ENCODE assay signal across 22 cellular contexts in genomic region chr10:1422275-1422674, GRCh38.
"Had no signal": no experiment of that assay in that cellular context is flagged by ENCODE, and none has a peak within 500 bp of the region (broad histone marks: within the 10 kb centered on the region; RNA-seq: fewer than 3 reads in every experiment).

No MANE protein-coding gene starts in this region.

- H3K4me3 Mint-ChIP-seq: activated CD4-positive, alpha-beta memory T cell treated with anti-CD3 and anti-CD28 coated beads, Interleukin-2, amount 10 ng/mL, durations not matched to agents 7 days and 5 days; activated CD4-positive, alpha-beta T cell treated with anti-CD3 and anti-CD28 coated beads, Interleukin-2, amount 10 ng/mL, durations not matched to agents 7 days and 5 days; activated naive CD8-positive, alpha-beta T cell; activated T-cell treated with anti-CD3 and anti-CD28 coated beads, Interleukin-2, amount 50 U/mL, for 24 hours; activated T-cell treated with anti-CD3 and anti-CD28 coated beads, Interleukin-2, amount 50 U/mL, for 72 hours; central memory CD8-positive, alpha-beta T cell; endodermal cell; WTC11 had no signal

- H3K36me3 Mint-ChIP-seq: activated naive CD8-positive, alpha-beta T cell; WTC11 had no signal

- H3K27ac ChIP-seq: brain microvascular endothelial cell had no signal

- H3K36me3 ChIP-seq: brain microvascular endothelial cell had no signal

- H3K27ac Mint-ChIP-seq: activated CD4-positive, alpha-beta memory T cell treated with anti-CD3 and anti-CD28 coated beads, Interleukin-2, amount 10 ng/mL, durations not matched to agents 7 days and 5 days; activated CD4-positive, alpha-beta T cell treated with anti-CD3 and anti-CD28 coated beads, Interleukin-2, amount 10 ng/mL, durations not matched to agents 7 days and 5 days; activated naive CD8-positive, alpha-beta T cell; activated T-cell treated with anti-CD3 and anti-CD28 coated beads, Interleukin-2, amount 50 U/mL, for 24 hours; activated T-cell treated with anti-CD3 and anti-CD28 coated beads, Interleukin-2, amount 50 U/mL, for 72 hours; endodermal cell; WTC11 had no signal

- DNase-seq: activated CD4-positive, alpha-beta memory T cell treated with anti-CD3 and anti-CD28 coated beads, Interleukin-2, amount 10 ng/mL, durations not matched to agents 7 days and 5 days; activated CD4-positive, alpha-beta T cell treated with anti-CD3 and anti-CD28 coated beads for 1 hour; activated CD4-positive, alpha-beta T cell treated with anti-CD3 and anti-CD28 coated beads for 4 hours; activated CD4-positive, alpha-beta T cell treated with anti-CD3 and anti-CD28 coated beads, Interleukin-2, amount 10 ng/mL, durations not matched to agents 7 days and 5 days; activated CD4-positive, alpha-beta T cell treated with anti-CD3 and anti-CD28 coated beads, Interleukin-2, amount 50 U/mL, for 4 hours; activated CD8-positive, alpha-beta memory T cell treated with anti-CD3 and anti-CD28 coated beads, Interleukin-2, amount 50 U/mL, for 48 hours; activated gamma-delta T cell; activated naive CD4-positive, alpha-beta T cell; activated naive CD4-positive, alpha-beta T cell treated with anti-CD3 and anti-CD28 coated beads, Interleukin-2, amount 50 U/mL, for 16 hours; activated T-cell treated with anti-CD3 and anti-CD28 coated beads for 4 hours; activated T-cell treated with anti-CD3 and anti-CD28 coated beads, Interleukin-2, amount 50 U/mL, for 24 hours; activated T-cell treated with anti-CD3 and anti-CD28 coated beads, Interleukin-2, amount 50 U/mL, for 72 hours; amniotic stem cell; anterior cingulate cortex; brain microvascular endothelial cell; effector memory CD4-positive, alpha-beta T cell; endodermal cell; foreskin fibroblast; T-helper 2 cell had no signal

- H3K27me3 ChIP-seq: brain microvascular endothelial cell had no signal

- H3K4me1 Mint-ChIP-seq: activated CD4-positive, alpha-beta memory T cell treated with anti-CD3 and anti-CD28 coated beads, Interleukin-2, amount 10 ng/mL, durations not matched to agents 7 days and 5 days had no signal

- H3K9me3 Mint-ChIP-seq: activated CD4-positive, alpha-beta memory T cell treated with anti-CD3 and anti-CD28 coated beads, Interleukin-2, amount 10 ng/mL, durations not matched to agents 7 days and 5 days; activated CD4-positive, alpha-beta T cell treated with anti-CD3 and anti-CD28 coated beads, Interleukin-2, amount 10 ng/mL, durations not matched to agents 7 days and 5 days; activated T-cell treated with anti-CD3 and anti-CD28 coated beads, Interleukin-2, amount 50 U/mL, for 24 hours; activated T-cell treated with anti-CD3 and anti-CD28 coated beads, Interleukin-2, amount 50 U/mL, for 72 hours; central memory CD8-positive, alpha-beta T cell; endodermal cell; WTC11 had no signal
